17 cellular contexts compared by ENCODE assay signal in the genomic region with DNA sequence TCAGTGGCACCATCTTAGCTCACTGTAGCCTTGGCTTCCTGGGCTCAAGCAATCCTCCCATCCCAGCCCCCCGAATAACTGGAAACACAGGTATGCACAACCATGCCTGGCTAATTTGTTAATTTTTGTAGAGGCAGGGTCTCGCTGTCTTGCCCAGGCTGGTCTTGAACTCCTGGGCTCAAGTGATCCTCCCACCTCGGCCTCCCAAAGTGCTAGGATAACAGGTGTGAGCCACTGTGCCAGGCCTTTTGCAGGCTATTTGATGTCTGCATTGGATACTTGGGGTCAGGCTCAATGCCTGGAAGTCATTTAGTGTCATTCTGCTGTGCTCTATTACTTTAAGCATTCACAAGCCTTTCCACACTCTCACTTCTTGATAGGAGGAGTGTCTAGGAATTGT. TPM values are rescaled to one million over a fixed set of nuclear protein-coding genes. Genes with fewer than 3 reads are reported as not detected.
DNase-seq lines count a peak whose midpoint lies in the region; ATAC-seq and TF ChIP-seq lines count a peak whose summit lies in the region.
"Had no signal": no experiment of that assay in that cellular context is flagged by ENCODE, and none has a peak within 500 bp of the region (broad histone marks: within the 10 kb centered on the region; RNA-seq: fewer than 3 reads in every experiment).

No MANE protein-coding gene starts in this region.

- H3K9me3 ChIP-seq in breast epithelium: no peaks in the 10 kb centered on the region
- H3K9me3 ChIP-seq in thymus (ENCODE audit: control insufficient read depth): no peaks in the 10 kb centered on the region
- H3K9me3 ChIP-seq in neural progenitor cell (ENCODE audit: low read depth): no peaks in the 10 kb centered on the region
- H3K9me3 ChIP-seq: HAP-1, Peyer's patch had no signal

- H3K36me3 ChIP-seq in breast epithelium (no peaks in the 10 kb centered on the region), thymus (ENCODE audit: control insufficient read depth, insufficient read depth) (peaks cover 7% of the 10 kb centered on the region), neural progenitor cell (no peaks in the 10 kb centered on the region)
- H3K36me3 ChIP-seq: cardiac muscle cell, Peyer's patch had no signal

- H3K27ac Mint-ChIP-seq in MCF 10A (ENCODE audit: low read depth, unreplicated experiment): no peak overlapping the region
- peak overlapping the region; percentile 10 for H3K27ac Mint-ChIP-seq in dendritic cell treated with granulocyte-macrophage colony-stimulating factor and Interleukin-4, amounts not matched to agents 40 ng/mL and 50 ng/mL, for 4 days
- no peak overlapping the region for H3K27ac Mint-ChIP-seq in neural progenitor cell
- H3K27ac Mint-ChIP-seq: activated CD4-positive, alpha-beta memory T cell treated with anti-CD3 and anti-CD28 coated beads for 36 hours; T-helper 2 cell treated with Interferon-gamma antibody and Interleukin-4, amounts not matched to agents 5 μg/mL and 100 μg/mL, for 36 hours had no signal

- H3K79me2 ChIP-seq in neural progenitor cell (ENCODE audit: low read depth): peaks cover 12% of the 10 kb centered on the region

- CTCF ChIA-PET in MCF 10A (lab: Yijun Ruan, JAX): interaction anchor here (1.6 kb wide), 1 partner anchor 87 kb away, joined by 4 read pairs; no protein-coding TSS in a partner anchor

- H3K36me3 Mint-ChIP-seq in MCF 10A (ENCODE audit: insufficient read depth, unreplicated experiment): peaks cover 19% of the 10 kb centered on the region
- H3K36me3 Mint-ChIP-seq in dendritic cell treated with granulocyte-macrophage colony-stimulating factor and Interleukin-4, amounts not matched to agents 40 ng/mL and 50 ng/mL, for 4 days (ENCODE audit: low read depth): peaks cover 61% of the 10 kb centered on the region
- H3K36me3 Mint-ChIP-seq in neural progenitor cell: peaks cover 6% of the 10 kb centered on the region

- no peaks in the 10 kb centered on the region for H3K27me3 Mint-ChIP-seq in MCF 10A (ENCODE audit: insufficient read depth, unreplicated experiment)
- H3K27me3 Mint-ChIP-seq in dendritic cell treated with granulocyte-macrophage colony-stimulating factor and Interleukin-4, amounts not matched to agents 40 ng/mL and 50 ng/mL, for 4 days: no peaks in the 10 kb centered on the region
- H3K27me3 Mint-ChIP-seq in neural progenitor cell (ENCODE audit: insufficient read depth, low read depth): peaks cover 5% of the 10 kb centered on the region
- H3K27me3 Mint-ChIP-seq: activated CD4-positive, alpha-beta memory T cell treated with anti-CD3 and anti-CD28 coated beads for 36 hours had no signal

- DNase-seq in breast epithelium (ENCODE audit: low spot score in 2 of 2) (no peak), MCF 10A (ENCODE audit: unreplicated experiment) (no peak), NCI-H526 treated with DMSO at 0.1 percent for 48 hours (lab: John Stamatoyannopoulos, UW) (peak; percentile 62), neural progenitor cell (ENCODE audit: low spot score) (no peak), HuH-7.5 (ENCODE audit: low spot score) (no peak)
- DNase-seq: activated CD4-positive, alpha-beta memory T cell treated with anti-CD3 and anti-CD28 coated beads for 36 hours; activated gamma-delta T cell; dermis blood vessel endothelial cell; foreskin fibroblast; IMR-90 had no signal

- ATAC-seq in SK-N-SH treated with all-trans-retinoic acid at 6 μM for 48 hours: no peak

- no peak overlapping the region for H3K9ac ChIP-seq in neural progenitor cell

- peak overlapping the region; percentile 30 to 68 for H3K27ac ChIP-seq in breast epithelium
- H3K27ac ChIP-seq in thymus (ENCODE audit: low read depth): peak overlapping the region; percentile 60
- no peak overlapping the region for H3K27ac ChIP-seq in neural progenitor cell
- H3K27ac ChIP-seq: cardiac muscle cell had no signal

- TF ChIP-seq CTCF in breast epithelium (IDR thresholded peaks at IDR 0.05) (no peak), MCF 10A (IDR thresholded peaks at IDR 0.05; ENCODE audit: unreplicated experiment) (no peak), neural progenitor cell (IDR thresholded peaks at IDR 0.05) (no peak)

- BruUV-seq in MCF 10A (replicated peaks; lab: Mats Ljungman, UMichigan): no TSS peak

- no peak overlapping the region for H3K4me2 ChIP-seq in neural progenitor cell

- 94% methylated on average over 3 of the region's 3 CpGs for WGBS in thymus

- no peak overlapping the region for H3K4me3 Mint-ChIP-seq in MCF 10A (ENCODE audit: unreplicated experiment)
- H3K4me3 Mint-ChIP-seq in dendritic cell treated with granulocyte-macrophage colony-stimulating factor and Interleukin-4, amounts not matched to agents 40 ng/mL and 50 ng/mL, for 4 days: no peak overlapping the region
- no peak overlapping the region for H3K4me3 Mint-ChIP-seq in neural progenitor cell
- H3K4me3 Mint-ChIP-seq: activated CD4-positive, alpha-beta memory T cell treated with anti-CD3 and anti-CD28 coated beads for 36 hours; T-helper 2 cell treated with Interferon-gamma antibody and Interleukin-4, amounts not matched to agents 5 μg/mL and 100 μg/mL, for 36 hours had no signal

- intact Hi-C loops in breast epithelium (cut with DNase I; ENCODE audit: low total_unique reads): no loop called here
- intact Hi-C loops in MCF 10A (cut with micrococcal nuclease): no loop called here
- intact Hi-C loops in dendritic cell treated with granulocyte-macrophage colony-stimulating factor and Interleukin-4, amounts not matched to agents 40 ng/mL and 50 ng/mL, for 4 days (cut with micrococcal nuclease): no loop called here

- peaks cover 4 to 23% of the 10 kb centered on the region in 2 donors for H3K4me1 ChIP-seq in breast epithelium
- H3K4me1 ChIP-seq in thymus (ENCODE audit: control insufficient read depth, insufficient read depth, low read length): peaks cover 35% of the 10 kb centered on the region
- H3K4me1 ChIP-seq in neural progenitor cell: peaks cover 13% of the 10 kb centered on the region

- TF ChIP-seq POLR2A in breast epithelium (IDR thresholded peaks at IDR 0.05): no peak

- peaks cover 5% of the 10 kb centered on the region for H4K20me1 ChIP-seq in neural progenitor cell (ENCODE audit: low read depth)

- H2AFZ ChIP-seq in neural progenitor cell (replicated peaks): no peak overlapping the region

- H3K27me3 ChIP-seq in breast epithelium (no peaks in the 10 kb centered on the region), thymus (ENCODE audit: control insufficient read depth, insufficient read depth) (no peaks in the 10 kb centered on the region), neural progenitor cell (no peaks in the 10 kb centered on the region)
- H3K27me3 ChIP-seq: cardiac muscle cell, Peyer's patch had no signal

- H3K4me3 ChIP-seq in breast epithelium (no peak overlapping the region), thymus (ENCODE audit: low read length) (no peak overlapping the region), neural progenitor cell (no peak overlapping the region)
- H3K4me3 ChIP-seq: cardiac muscle cell, HAP-1 had no signal

- peaks cover 7% of the 10 kb centered on the region for H3F3A ChIP-seq in neural progenitor cell (ENCODE audit: low read depth)

- H3K4me1 Mint-ChIP-seq in MCF 10A (ENCODE audit: insufficient read depth, unreplicated experiment) (peaks cover 22% of the 10 kb centered on the region), neural progenitor cell (peaks cover 14% of the 10 kb centered on the region)
- peaks cover 54% of the 10 kb centered on the region for H3K4me1 Mint-ChIP-seq in dendritic cell treated with granulocyte-macrophage colony-stimulating factor and Interleukin-4, amounts not matched to agents 40 ng/mL and 50 ng/mL, for 4 days (ENCODE audit: low read depth)

- no peaks in the 10 kb centered on the region for H3K9me3 Mint-ChIP-seq in MCF 10A (ENCODE audit: unreplicated experiment)
- H3K9me3 Mint-ChIP-seq in dendritic cell treated with granulocyte-macrophage colony-stimulating factor and Interleukin-4, amounts not matched to agents 40 ng/mL and 50 ng/mL, for 4 days: no peaks in the 10 kb centered on the region
- H3K9me3 Mint-ChIP-seq in neural progenitor cell: no peaks in the 10 kb centered on the region
- H3K9me3 Mint-ChIP-seq: activated CD4-positive, alpha-beta memory T cell treated with anti-CD3 and anti-CD28 coated beads for 36 hours; T-helper 2 cell treated with Interferon-gamma antibody and Interleukin-4, amounts not matched to agents 5 μg/mL and 100 μg/mL, for 36 hours had no signal

- POLR2A ChIA-PET in MCF 10A (lab: Yijun Ruan, JAX): no interaction called here

TF ChIP-seq in SK-N-SH treated with all-trans-retinoic acid at 6 μM for 48 hours, 23 proteins besides CTCF, POLR2A, EP300 and RAD21 (continues in another document):
- TF ChIP-seq TOX (CRISPR knock-in tag; IDR thresholded peaks at IDR 0.05; ENCODE audit: borderline replicate concordance) (no peak), OSR1 (CRISPR knock-in tag; IDR thresholded peaks at IDR 0.05) (no peak), TCF4 (CRISPR knock-in tag; IDR thresholded peaks at IDR 0.05; ENCODE audit: borderline replicate concordance) (no peak), ESRRG (CRISPR knock-in tag; IDR thresholded peaks at IDR 0.05) (no peak)
- TF ChIP-seq, protein P1, sequence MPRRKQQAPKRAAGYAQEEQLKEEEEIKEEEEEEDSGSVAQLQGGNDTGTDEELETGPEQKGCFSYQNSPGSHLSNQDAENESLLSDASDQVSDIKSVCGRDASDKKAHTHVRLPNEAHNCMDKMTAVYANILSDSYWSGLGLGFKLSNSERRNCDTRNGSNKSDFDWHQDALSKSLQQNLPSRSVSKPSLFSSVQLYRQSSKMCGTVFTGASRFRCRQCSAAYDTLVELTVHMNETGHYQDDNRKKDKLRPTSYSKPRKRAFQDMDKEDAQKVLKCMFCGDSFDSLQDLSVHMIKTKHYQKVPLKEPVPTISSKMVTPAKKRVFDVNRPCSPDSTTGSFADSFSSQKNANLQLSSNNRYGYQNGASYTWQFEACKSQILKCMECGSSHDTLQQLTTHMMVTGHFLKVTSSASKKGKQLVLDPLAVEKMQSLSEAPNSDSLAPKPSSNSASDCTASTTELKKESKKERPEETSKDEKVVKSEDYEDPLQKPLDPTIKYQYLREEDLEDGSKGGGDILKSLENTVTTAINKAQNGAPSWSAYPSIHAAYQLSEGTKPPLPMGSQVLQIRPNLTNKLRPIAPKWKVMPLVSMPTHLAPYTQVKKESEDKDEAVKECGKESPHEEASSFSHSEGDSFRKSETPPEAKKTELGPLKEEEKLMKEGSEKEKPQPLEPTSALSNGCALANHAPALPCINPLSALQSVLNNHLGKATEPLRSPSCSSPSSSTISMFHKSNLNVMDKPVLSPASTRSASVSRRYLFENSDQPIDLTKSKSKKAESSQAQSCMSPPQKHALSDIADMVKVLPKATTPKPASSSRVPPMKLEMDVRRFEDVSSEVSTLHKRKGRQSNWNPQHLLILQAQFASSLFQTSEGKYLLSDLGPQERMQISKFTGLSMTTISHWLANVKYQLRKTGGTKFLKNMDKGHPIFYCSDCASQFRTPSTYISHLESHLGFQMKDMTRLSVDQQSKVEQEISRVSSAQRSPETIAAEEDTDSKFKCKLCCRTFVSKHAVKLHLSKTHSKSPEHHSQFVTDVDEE (CRISPR knock-in tag; IDR thresholded peaks at IDR 0.05): no peak

RNA-seq across cellular contexts. Expression of a gene that starts 17.6 kb away (rescaled TPM):
- total RNA-seq in breast epithelium (10 to 100 TPM; 23.0 to 25.9 (median 25.8) TPM), MCF 10A (2022) (25.4 and 28.2 TPM in 2 replicates), neural progenitor cell (ENCODE audit: low replicate concordance) (10.0 and 14.8 TPM in 2 replicates)
- 6.7 TPM for polyA plus RNA-seq in thymus
